In the genomic region with DNA sequence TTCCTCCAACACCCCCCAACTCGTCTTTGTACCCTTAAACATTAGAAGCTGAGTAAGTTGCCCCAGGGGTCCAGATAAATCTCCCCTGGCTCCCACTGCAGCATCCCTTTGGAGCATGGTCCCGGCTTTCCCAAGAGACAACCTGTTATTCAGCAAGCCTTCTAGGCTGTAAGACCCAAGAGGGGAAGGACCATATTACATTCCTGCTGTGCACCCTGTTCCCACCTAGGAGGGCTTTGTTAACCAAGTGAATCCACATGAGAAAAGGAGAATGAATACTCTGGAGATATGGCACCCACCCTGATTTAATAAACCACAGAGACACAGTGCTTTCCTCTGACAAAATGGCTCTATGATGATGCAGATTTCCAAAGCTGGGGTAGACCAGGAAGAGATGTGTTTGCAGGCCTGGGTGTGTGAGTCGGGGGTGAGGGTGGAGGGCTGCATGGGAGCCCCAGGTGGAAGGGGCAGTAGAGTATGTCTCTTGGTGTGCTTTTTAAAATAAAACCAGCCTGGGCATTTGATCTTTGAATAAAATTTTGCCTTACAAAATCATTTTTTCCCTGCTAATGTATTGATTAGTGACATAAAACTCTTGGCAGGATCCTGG, we compare ENCODE assay signal across 30 cellular contexts.
"Had no signal": no experiment of that assay in that cellular context is flagged by ENCODE, and none has a peak within 500 bp of the region (broad histone marks: within the 10 kb centered on the region; RNA-seq: fewer than 3 reads in every experiment).

No MANE protein-coding gene starts in this region.

- ATAC-seq: left cardiac atrium; left lobe of liver; left ventricle myocardium superior; lower lobe of right lung; naive thymus-derived CD8-positive, alpha-beta T cell; pancreas; right cardiac atrium; sciatic nerve; stimulated activated naive B cell treated with anti-CD40 and anti-IgM and Interleukin-4, amounts not matched to agents 10 μg/mL and 1 μg/mL and 100 μg/mL, for 72 hours; stimulated activated naive CD8-positive, alpha-beta T cell treated with anti-CD3 and anti-CD28 coated beads, Interleukin-15, Interleukin-2, amounts not matched to agents 100 U/mL and 50 U/mL, for 24 hours had no signal

- DNase-seq: kidney glomerular epithelial cell; left cardiac atrium; left ventricle myocardium superior; lower lobe of right lung; mammary epithelial cell; mesenchymal stem cell; naive thymus-derived CD8-positive, alpha-beta T cell; nucleus accumbens; pancreas; posterior cingulate gyrus; retina; right cardiac atrium; stimulated activated CD4-positive, alpha-beta T cell treated with anti-CD3 and anti-CD28 coated beads, Interleukin-12 subunit alpha, Interleukin-12 subunit beta, amount 100 ng/mL, for 4 hours; stimulated activated CD4-positive, alpha-beta T cell treated with anti-CD3 and anti-CD28 coated beads, Interleukin-15, amount 100 ng/mL, for 24 hours; stimulated activated CD4-positive, alpha-beta T cell treated with anti-CD3 and anti-CD28 coated beads, Interleukin-2, amount 100 ng/mL, for 24 hours; stimulated activated CD4-positive, alpha-beta T cell treated with anti-CD3 and anti-CD28 coated beads, Interleukin-4, amount 100 ng/mL, for 1 hour; stimulated activated naive B cell treated with anti-CD40 and anti-IgM and Interleukin-4, amounts not matched to agents 10 μg/mL and 1 μg/mL and 100 μg/mL, for 72 hours; stimulated activated naive CD8-positive, alpha-beta T cell treated with anti-CD3 and anti-CD28 coated beads, Interleukin-15, Interleukin-2, amounts not matched to agents 100 U/mL and 50 U/mL, for 24 hours; stomach; testis; thyroid gland; transverse colon; upper lobe of left lung had no signal

- H3K27ac ChIP-seq: lower lobe of right lung, pancreas, prostate gland, skin epidermis, stomach, testis, thyroid gland, transverse colon, upper lobe of left lung, vagina had no signal

- H3K9me3 Mint-ChIP-seq: neural crest cell had no signal

- H3K4me1 Mint-ChIP-seq: naive thymus-derived CD8-positive, alpha-beta T cell; nephron; stimulated activated naive B cell treated with anti-CD40 and anti-IgM and Interleukin-4, amounts not matched to agents 10 μg/mL and 1 μg/mL and 100 μg/mL, for 72 hours had no signal

- H3K36me3 ChIP-seq: lower lobe of right lung, pancreas, prostate gland, stomach, thyroid gland, transverse colon, upper lobe of left lung, vagina had no signal

- H3K4me1 ChIP-seq: lower lobe of right lung, pancreas, prostate gland, stomach, testis, thyroid gland, transverse colon, upper lobe of left lung, vagina had no signal

- H3K9me3 ChIP-seq: lower lobe of right lung, pancreas, prostate gland, stomach, testis, thyroid gland, transverse colon, upper lobe of left lung, vagina had no signal

- H3K36me3 Mint-ChIP-seq: stimulated activated naive B cell treated with anti-CD40 and anti-IgM and Interleukin-4, amounts not matched to agents 10 μg/mL and 1 μg/mL and 100 μg/mL, for 72 hours had no signal

- H3K4me3 Mint-ChIP-seq: naive thymus-derived CD8-positive, alpha-beta T cell; nephron; neural crest cell; stimulated activated naive B cell treated with anti-CD40 and anti-IgM and Interleukin-4, amounts not matched to agents 10 μg/mL and 1 μg/mL and 100 μg/mL, for 72 hours had no signal

- H3K4me3 ChIP-seq: lower lobe of right lung, pancreas, prostate gland, skin epidermis, stomach, testis, thyroid gland, transverse colon, upper lobe of left lung, vagina had no signal

- H3K27ac Mint-ChIP-seq: naive thymus-derived CD8-positive, alpha-beta T cell; nephron; stimulated activated naive B cell treated with anti-CD40 and anti-IgM and Interleukin-4, amounts not matched to agents 10 μg/mL and 1 μg/mL and 100 μg/mL, for 72 hours had no signal

- H3K27me3 ChIP-seq: pancreas, stomach, testis, thyroid gland, transverse colon, upper lobe of left lung, vagina had no signal
